In the genomic region with DNA sequence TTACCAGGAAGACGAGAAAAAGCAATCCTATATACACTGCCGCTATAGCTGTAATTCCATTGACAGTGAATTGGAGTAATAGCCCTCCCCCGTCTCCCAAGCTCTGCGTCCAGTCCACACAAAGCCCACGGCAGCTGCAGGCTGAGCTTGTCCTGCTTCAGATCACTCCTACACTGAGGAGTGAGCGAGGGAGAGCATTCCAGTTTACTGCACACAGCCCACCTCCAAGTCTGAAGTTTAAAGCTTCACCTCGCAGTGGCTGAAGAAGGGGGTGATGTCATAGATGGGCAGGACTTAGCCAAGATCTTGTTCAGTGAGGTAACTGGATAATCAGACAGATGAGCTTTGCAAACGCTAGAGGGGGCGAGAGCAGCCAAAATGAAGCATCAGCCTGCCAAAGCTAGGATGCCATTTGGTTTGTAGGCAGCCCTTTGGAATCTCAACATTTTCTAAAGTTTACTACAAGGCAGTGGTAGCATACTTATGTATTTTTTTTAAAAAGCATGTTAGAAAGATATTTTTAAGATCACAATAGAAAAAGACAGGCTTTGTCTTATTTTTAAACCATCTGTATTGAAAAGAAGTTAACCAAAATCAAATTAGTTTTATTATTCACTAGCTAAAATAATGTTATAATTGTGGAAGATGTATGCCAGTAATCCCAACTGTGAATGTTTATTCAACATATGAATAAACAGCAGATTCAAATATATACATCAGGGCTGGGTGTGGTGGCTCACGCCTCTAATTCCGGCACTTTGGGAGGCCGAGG, we compare ENCODE assay signal across 1 cellular context.
TF ChIP-seq lines count a peak whose summit lies in the region.

FLRT3 (minus strand) TSS at position 213 of the 772 bp plus-strand sequence. CDS start 10,106 bp downstream, outside the sequence.

TF ChIP-seq in HepG2, 621 proteins besides CTCF, POLR2A, EP300 and RAD21 (continued from another document):
- peak; percentile 75; the same call in 1 of the 2 replicates for TF ChIP-seq CBX5 (CRISPR knock-in tag; IDR thresholded peaks at IDR 0.05; ENCODE audit: borderline replicate concordance)
- peak; percentile 72; the same call in 1 of the 2 replicates for TF ChIP-seq ZNF292 (CRISPR knock-in tag; IDR thresholded peaks at IDR 0.05; ENCODE audit: borderline replicate concordance, low read depth)
- TF ChIP-seq, protein P1, sequence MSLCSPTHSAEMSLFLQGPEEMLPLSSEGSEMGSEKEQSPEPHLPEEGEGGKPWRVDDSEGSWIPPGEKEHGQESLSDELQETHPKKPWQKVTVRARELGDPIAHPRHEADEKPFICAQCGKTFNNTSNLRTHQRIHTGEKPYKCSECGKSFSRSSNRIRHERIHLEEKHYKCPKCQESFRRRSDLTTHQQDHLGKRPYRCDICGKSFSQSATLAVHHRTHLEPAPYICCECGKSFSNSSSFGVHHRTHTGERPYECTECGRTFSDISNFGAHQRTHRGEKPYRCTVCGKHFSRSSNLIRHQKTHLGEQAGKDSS (CRISPR knock-in tag; IDR thresholded peaks at IDR 0.05; ENCODE audit: borderline replicate concordance, low read depth): 0 out of 2 replicates have a peak, but pooled peaks have one; percentile 58
- TF ChIP-seq ZNF121 (CRISPR knock-in tag; IDR thresholded peaks at IDR 0.05): no peak
- TF ChIP-seq ZNF33B (CRISPR knock-in tag; IDR thresholded peaks at IDR 0.05): no peak
- TF ChIP-seq NFRKB (IDR thresholded peaks at IDR 0.05): no peak
- no peak for TF ChIP-seq ZBTB2 (CRISPR knock-in tag; IDR thresholded peaks at IDR 0.05; ENCODE audit: low read depth)
- peak; percentile 83; the same call in 1 of the 2 replicates for TF ChIP-seq JUND (CRISPR knock-in tag; IDR thresholded peaks at IDR 0.05)
- TF ChIP-seq SMC3 (IDR thresholded peaks at IDR 0.05; ENCODE audit: low read length): peak; percentile 93
- peak; percentile 37; the same call in 1 of the 2 replicates for TF ChIP-seq RFX5 (IDR thresholded peaks at IDR 0.05; ENCODE audit: low read depth, low read length)
- no peak for TF ChIP-seq ZFP1 (CRISPR knock-in tag; IDR thresholded peaks at IDR 0.05)
- TF ChIP-seq PTBP1 (IDR thresholded peaks at IDR 0.05; ENCODE audit: low read depth, low read length, poor library complexity, severe bottlenecking): no peak
- TF ChIP-seq TBL1XR1 (IDR thresholded peaks at IDR 0.05; ENCODE audit: borderline replicate concordance, low read length, partially characterized antibody): peak; percentile 46
- TF ChIP-seq, protein P2, sequence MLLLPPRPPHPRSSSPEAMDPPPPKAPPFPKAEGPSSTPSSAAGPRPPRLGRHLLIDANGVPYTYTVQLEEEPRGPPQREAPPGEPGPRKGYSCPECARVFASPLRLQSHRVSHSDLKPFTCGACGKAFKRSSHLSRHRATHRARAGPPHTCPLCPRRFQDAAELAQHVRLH (CRISPR knock-in tag; IDR thresholded peaks at IDR 0.05; ENCODE audit: borderline replicate concordance, low read depth): peak; percentile 28; the same call in 1 of the 2 replicates
- TF ChIP-seq ZNF205 (CRISPR knock-in tag; IDR thresholded peaks at IDR 0.05): peak; percentile 79
- no peak for TF ChIP-seq CENPX (CRISPR knock-in tag; IDR thresholded peaks at IDR 0.05)
TF ChIP-seq in HepG2: peak in this region for 114.
